ENCODE assay signal across 8 cellular contexts in the genomic region with DNA sequence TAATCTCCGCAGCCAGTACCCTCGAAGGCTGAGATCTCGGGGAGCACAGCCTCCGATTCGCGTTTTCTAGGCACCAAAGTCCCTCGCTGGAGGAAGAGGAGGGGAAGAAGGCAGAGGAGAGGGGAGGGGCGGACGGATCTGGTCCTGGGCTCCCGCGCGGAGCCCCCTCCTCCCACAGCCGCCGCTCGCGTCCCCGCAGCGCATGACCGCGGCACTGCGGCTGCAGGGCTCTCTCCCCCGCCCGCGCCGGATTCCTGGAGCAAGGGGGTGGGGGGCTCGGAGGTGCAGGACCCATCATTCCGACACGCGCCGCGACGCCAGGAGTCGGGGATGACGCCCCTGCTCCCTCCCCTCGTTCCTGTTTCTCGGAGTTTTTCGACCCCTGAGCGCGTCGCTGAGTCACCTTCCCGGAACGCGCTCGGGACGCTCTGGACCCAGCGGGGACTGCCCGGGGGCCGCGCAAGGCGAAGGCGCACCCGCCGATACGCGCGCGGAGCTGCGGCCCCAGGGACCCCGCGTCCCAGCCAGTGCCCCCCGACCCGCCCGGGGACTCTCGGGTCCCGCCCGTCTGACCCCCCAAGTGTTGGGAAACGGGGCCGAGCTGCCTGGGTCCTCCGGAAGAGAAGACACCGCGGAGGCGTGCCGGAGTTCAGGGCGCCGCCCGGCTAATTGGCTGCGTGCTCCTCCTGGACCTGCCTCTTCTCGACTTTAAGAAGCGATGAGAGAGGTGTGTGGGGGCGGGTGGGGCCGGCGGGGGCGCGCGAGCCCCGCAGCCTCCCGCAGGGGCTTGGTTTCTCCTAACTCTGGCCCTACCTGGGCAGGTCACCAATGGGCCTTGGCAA. TPM values are rescaled to one million over a fixed set of nuclear protein-coding genes. Genes with fewer than 3 reads are reported as not detected.
DNase-seq lines count a peak whose midpoint lies in the region; ATAC-seq and TF ChIP-seq lines count a peak whose summit lies in the region.

No MANE protein-coding gene starts in this region.

- H4K20me1 ChIP-seq in KMS-11 (ENCODE audit: insufficient read depth): no peaks in the 10 kb centered on the region

- H3K4me1 ChIP-seq in KMS-11 (ENCODE audit: low read depth, poor library complexity, severe bottlenecking) (peaks cover 17% of the 10 kb centered on the region), endocrine pancreas (ENCODE audit: control insufficient read depth, insufficient read depth, low read length) (no peaks in the 10 kb centered on the region), muscle layer of duodenum (ENCODE audit: control insufficient read depth in 1 of 2, insufficient read depth in 2 of 2, low read length in 2 of 2) (peaks cover 0 to 34% of the 10 kb centered on the region in 2 donors)

- peaks cover 4% of the 10 kb centered on the region for H3K36me3 Mint-ChIP-seq in activated CD4-positive, alpha-beta T cell treated with anti-CD3 and anti-CD28 coated beads, Interleukin-2, amount 10 ng/mL, durations not matched to agents 24 days and 14 days (ENCODE audit: low read depth)
- peaks cover 2 to 7% of the 10 kb centered on the region in 2 donors for H3K36me3 Mint-ChIP-seq in stimulated activated naive B cell treated with anti-CD40 and anti-IgM and Interleukin-4, amounts not matched to agents 10 μg/mL and 1 μg/mL and 100 μg/mL, for 72 hours

- ATAC-seq in stimulated activated naive B cell treated with anti-CD40 and anti-IgM and Interleukin-4, amounts not matched to agents 10 μg/mL and 1 μg/mL and 100 μg/mL, for 72 hours (replicated peaks): peak; percentile 42 to 61
- ATAC-seq in HG02571 (IDR thresholded peaks at IDR 0.05; ENCODE audit: unreplicated experiment): no peak

- intact Hi-C loops in activated CD4-positive, alpha-beta T cell treated with anti-CD3 and anti-CD28 coated beads, Interleukin-2, amount 10 ng/mL, durations not matched to agents 24 days and 14 days (cut with micrococcal nuclease): loop anchor here (2.0 to 5.0 kb wide), 3 partner anchors 81 to 1574 kb away; a partner anchor contains a TSS

- no peaks in the 10 kb centered on the region for H3K36me3 ChIP-seq in KMS-11 (ENCODE audit: insufficient read depth)
- H3K36me3 ChIP-seq in endocrine pancreas (ENCODE audit: control insufficient read depth, insufficient read depth, low read length): no peaks in the 10 kb centered on the region
- peaks cover 0 to 5% of the 10 kb centered on the region in 2 donors for H3K36me3 ChIP-seq in muscle layer of duodenum (ENCODE audit: control insufficient read depth in 1 of 2, insufficient read depth in 2 of 2, low read length in 2 of 2)

- peak overlapping the region; percentile 33; the same call in 1 of the 2 replicates for H3K9ac ChIP-seq in KMS-11
- H3K9ac ChIP-seq in endocrine pancreas (ENCODE audit: control insufficient read depth, insufficient read depth, low read length): peak overlapping the region; percentile 79

- H3K9me3 ChIP-seq in endocrine pancreas (ENCODE audit: control insufficient read depth, low read length) (no peaks in the 10 kb centered on the region), muscle layer of duodenum (ENCODE audit: control insufficient read depth in 1 of 2, low read length in 2 of 2) (no peaks in the 10 kb centered on the region)

- H3K27ac ChIP-seq in KMS-11: no peak overlapping the region
- peak overlapping the region; percentile 21 for H3K27ac ChIP-seq in muscle layer of duodenum (ENCODE audit: low read length)

- DNase-seq in GM12864 (ENCODE audit: low read depth): no peak
- peak; percentile 93 for DNase-seq in activated CD4-positive, alpha-beta T cell treated with anti-CD3 and anti-CD28 coated beads, Interleukin-2, amount 10 ng/mL, durations not matched to agents 24 days and 14 days
- DNase-seq in stimulated activated naive B cell treated with anti-CD40 and anti-IgM and Interleukin-4, amounts not matched to agents 10 μg/mL and 1 μg/mL and 100 μg/mL, for 72 hours: peak; percentile 50
- DNase-seq in cerebellum (ENCODE audit: low spot score): no peak

- peak overlapping the region; percentile 96 for H3K27ac Mint-ChIP-seq in activated CD4-positive, alpha-beta T cell treated with anti-CD3 and anti-CD28 coated beads, Interleukin-2, amount 10 ng/mL, durations not matched to agents 24 days and 14 days
- peak overlapping the region; percentile 93 for H3K27ac Mint-ChIP-seq in stimulated activated naive B cell treated with anti-CD40 and anti-IgM and Interleukin-4, amounts not matched to agents 10 μg/mL and 1 μg/mL and 100 μg/mL, for 72 hours

- H3K4me3 ChIP-seq in GM12864 (ENCODE audit: low read depth, low read length): peak overlapping the region; percentile 72
- H3K4me3 ChIP-seq in KMS-11 (IDR thresholded peaks at IDR 0.05; ENCODE audit: insufficient read depth, low read depth, low read length): no peak overlapping the region
- no peak overlapping the region for H3K4me3 ChIP-seq in endocrine pancreas (ENCODE audit: control insufficient read depth, insufficient read depth, low read length)
- peak overlapping the region; percentile 59 to 73 for H3K4me3 ChIP-seq in muscle layer of duodenum (ENCODE audit: low read depth in 1 of 2, low read length in 2 of 2)

- H3K79me2 ChIP-seq in KMS-11 (ENCODE audit: insufficient read depth, low read depth): no peaks in the 10 kb centered on the region

- H2AFZ ChIP-seq in KMS-11 (ENCODE audit: low read depth): peak overlapping the region; percentile 84

- no peak for TF ChIP-seq CTCF in GM12864 (IDR thresholded peaks at IDR 0.05; ENCODE audit: low read depth, low read length, missing control alignments)
- no peak for TF ChIP-seq CTCF in KMS-11 (conservative IDR thresholded peaks at IDR 0.05; ENCODE audit: low read depth, low read length)

- peaks cover 19% of the 10 kb centered on the region for H3K27me3 ChIP-seq in KMS-11 (ENCODE audit: insufficient read depth, low read depth)
- no peaks in the 10 kb centered on the region for H3K27me3 ChIP-seq in endocrine pancreas (ENCODE audit: control insufficient read depth, insufficient read depth, low read length)
- peaks cover 5% of the 10 kb centered on the region for H3K27me3 ChIP-seq in muscle layer of duodenum (ENCODE audit: low read depth, low read length)

- H3K9me3 Mint-ChIP-seq in activated CD4-positive, alpha-beta T cell treated with anti-CD3 and anti-CD28 coated beads, Interleukin-2, amount 10 ng/mL, durations not matched to agents 24 days and 14 days: no peaks in the 10 kb centered on the region
- H3K9me3 Mint-ChIP-seq in stimulated activated naive B cell treated with anti-CD40 and anti-IgM and Interleukin-4, amounts not matched to agents 10 μg/mL and 1 μg/mL and 100 μg/mL, for 72 hours: no peaks in the 10 kb centered on the region

- H3K27me3 Mint-ChIP-seq in activated CD4-positive, alpha-beta T cell treated with anti-CD3 and anti-CD28 coated beads, Interleukin-2, amount 10 ng/mL, durations not matched to agents 24 days and 14 days: no peaks in the 10 kb centered on the region
- H3K27me3 Mint-ChIP-seq in stimulated activated naive B cell treated with anti-CD40 and anti-IgM and Interleukin-4, amounts not matched to agents 10 μg/mL and 1 μg/mL and 100 μg/mL, for 72 hours: peaks cover 4 to 12% of the 10 kb centered on the region in 2 donors

- peak overlapping the region; percentile 99 for H3K4me2 ChIP-seq in KMS-11

- H3K4me1 Mint-ChIP-seq in activated CD4-positive, alpha-beta T cell treated with anti-CD3 and anti-CD28 coated beads, Interleukin-2, amount 10 ng/mL, durations not matched to agents 24 days and 14 days: peaks cover 13% of the 10 kb centered on the region
- H3K4me1 Mint-ChIP-seq in stimulated activated naive B cell treated with anti-CD40 and anti-IgM and Interleukin-4, amounts not matched to agents 10 μg/mL and 1 μg/mL and 100 μg/mL, for 72 hours: peaks cover 14 to 36% of the 10 kb centered on the region in 2 donors

- H3K4me3 Mint-ChIP-seq in activated CD4-positive, alpha-beta T cell treated with anti-CD3 and anti-CD28 coated beads, Interleukin-2, amount 10 ng/mL, durations not matched to agents 24 days and 14 days: peak overlapping the region; percentile 92
- H3K4me3 Mint-ChIP-seq in stimulated activated naive B cell treated with anti-CD40 and anti-IgM and Interleukin-4, amounts not matched to agents 10 μg/mL and 1 μg/mL and 100 μg/mL, for 72 hours: peak overlapping the region; percentile 92

RNA-seq across cellular contexts. Expression of a gene that starts 1.4 kb away (rescaled TPM):
- 26.8 and 27.6 TPM in 2 replicates for total RNA-seq in activated CD4-positive, alpha-beta T cell treated with anti-CD3 and anti-CD28 coated beads, Interleukin-2, amount 10 ng/mL, durations not matched to agents 24 days and 14 days
- 3.3 TPM for total RNA-seq in cerebellum

RNA-seq across cellular contexts. Expression of a gene that starts 29.3 kb away (rescaled TPM):
- total RNA-seq in activated CD4-positive, alpha-beta T cell treated with anti-CD3 and anti-CD28 coated beads, Interleukin-2, amount 10 ng/mL, durations not matched to agents 24 days and 14 days: 37.2 and 45.2 TPM in 2 replicates
- total RNA-seq in cerebellum: 85.0 TPM

Comparison
In these comparisons a context has a peak if more than half of its experiments do, and no peak if none do; other contexts are left out.
1. DNase-seq: peak in activated CD4-positive, alpha-beta T cell treated with anti-CD3 and anti-CD28 coated beads, Interleukin-2, amount 10 ng/mL, durations not matched to agents 24 days and 14 days (single experiment) and stimulated activated naive B cell treated with anti-CD40 and anti-IgM and Interleukin-4, amounts not matched to agents 10 μg/mL and 1 μg/mL and 100 μg/mL, for 72 hours (single experiment); none in GM12864 (single experiment) and cerebellum (single experiment).
2. H3K4me3 ChIP-seq: peak in GM12864 (single experiment) and muscle layer of duodenum (2 of 2); none in KMS-11 (single experiment) and endocrine pancreas (single experiment).